In the genomic region with DNA sequence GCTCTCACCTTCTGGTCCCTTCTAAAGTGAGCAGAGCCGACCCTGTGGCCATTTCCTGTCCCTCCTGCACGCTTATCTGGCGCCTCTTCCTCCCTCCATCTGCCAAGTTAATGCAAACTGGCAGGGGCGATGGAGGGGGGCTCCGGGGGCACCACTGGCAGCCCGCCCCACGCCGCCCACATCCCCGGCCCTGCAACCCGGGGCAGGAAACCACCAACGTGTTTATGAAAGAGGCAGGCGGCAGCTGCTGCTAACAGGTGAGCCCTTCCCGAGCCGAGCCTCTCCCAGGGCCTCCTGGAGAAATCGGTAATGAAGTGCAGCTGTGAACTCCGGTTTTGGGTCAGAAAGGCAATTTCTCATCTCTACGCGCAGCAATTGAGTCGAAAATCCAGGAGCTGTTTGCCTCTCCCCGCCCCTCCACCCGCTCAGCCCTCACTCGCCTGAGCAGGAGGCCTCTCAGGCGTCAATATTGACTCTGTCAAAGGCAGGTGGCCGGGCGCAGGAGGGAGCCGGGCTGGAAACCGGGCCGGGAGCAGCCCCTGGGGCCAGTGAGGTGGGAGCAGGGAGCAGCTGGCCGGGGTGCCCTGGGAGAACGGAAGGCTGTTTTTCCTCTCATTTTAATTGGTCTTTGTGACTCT, we compare ENCODE assay signal across 8 cellular contexts.
A peak's percentile ranks its signal among the peaks of the same experiment; 100 is the strongest.
DNase-seq lines count a peak whose midpoint lies in the region; ATAC-seq and TF ChIP-seq lines count a peak whose summit lies in the region.

No MANE protein-coding gene starts in this region.

- peak overlapping the region; percentile 58 for H3K27ac Mint-ChIP-seq in activated CD8-positive, alpha-beta T cell treated with anti-CD3 and anti-CD28 coated beads, Interleukin-2, amount 10 ng/mL, durations not matched to agents 7 days and 5 days
- no peak overlapping the region for H3K27ac Mint-ChIP-seq in osteocyte (ENCODE audit: unreplicated experiment)

- no peak for TF ChIP-seq CTCF in osteocyte (IDR thresholded peaks at IDR 0.05)

- CTCF ChIA-PET in activated CD8-positive, alpha-beta T cell treated with anti-CD3 and anti-CD28 coated beads, Interleukin-2, amount 10 ng/mL, durations not matched to agents 7 days and 5 days (lab: Charles Lee), result interaction anchor here (0.8 to 3.8 kb wide), 5 partner anchors 18 to 196 kb away, joined by 3 to 20 read pairs (median 11); no protein-coding TSS in a partner anchor

- no peaks in the 10 kb centered on the region for H3K36me3 Mint-ChIP-seq in activated CD8-positive, alpha-beta T cell treated with anti-CD3 and anti-CD28 coated beads, Interleukin-2, amount 10 ng/mL, durations not matched to agents 7 days and 5 days (ENCODE audit: low read depth)
- no peaks in the 10 kb centered on the region for H3K36me3 Mint-ChIP-seq in osteocyte (ENCODE audit: unreplicated experiment)

- peaks cover 40% of the 10 kb centered on the region for H3K4me1 Mint-ChIP-seq in activated CD8-positive, alpha-beta T cell treated with anti-CD3 and anti-CD28 coated beads, Interleukin-2, amount 10 ng/mL, durations not matched to agents 7 days and 5 days (ENCODE audit: low read depth)
- H3K4me1 Mint-ChIP-seq in osteocyte (ENCODE audit: unreplicated experiment), result peaks cover 8% of the 10 kb centered on the region

- no peaks in the 10 kb centered on the region for H3K9me3 Mint-ChIP-seq in activated CD8-positive, alpha-beta T cell treated with anti-CD3 and anti-CD28 coated beads, Interleukin-2, amount 10 ng/mL, durations not matched to agents 7 days and 5 days (ENCODE audit: insufficient read depth)
- no peaks in the 10 kb centered on the region for H3K9me3 Mint-ChIP-seq in osteocyte (ENCODE audit: unreplicated experiment)

- POLR2A ChIA-PET in activated CD8-positive, alpha-beta T cell treated with anti-CD3 and anti-CD28 coated beads, Interleukin-2, amount 10 ng/mL, durations not matched to agents 7 days and 5 days (lab: Charles Lee), result no interaction called here

- peak overlapping the region; percentile 10 for H3K4me3 Mint-ChIP-seq in activated CD8-positive, alpha-beta T cell treated with anti-CD3 and anti-CD28 coated beads, Interleukin-2, amount 10 ng/mL, durations not matched to agents 7 days and 5 days
- H3K4me3 Mint-ChIP-seq in osteocyte (ENCODE audit: unreplicated experiment), result no peak overlapping the region

- H3K27me3 Mint-ChIP-seq in activated CD8-positive, alpha-beta T cell treated with anti-CD3 and anti-CD28 coated beads, Interleukin-2, amount 10 ng/mL, durations not matched to agents 7 days and 5 days (ENCODE audit: low read depth), result no peaks in the 10 kb centered on the region
- no peaks in the 10 kb centered on the region for H3K27me3 Mint-ChIP-seq in osteocyte (ENCODE audit: unreplicated experiment)

- peak; percentile 67 for ATAC-seq in activated CD8-positive, alpha-beta T cell treated with anti-CD3 and anti-CD28 coated beads, Interleukin-2, amount 10 ng/mL, durations not matched to agents 7 days and 5 days
- ATAC-seq in HG03521 (IDR thresholded peaks at IDR 0.05; ENCODE audit: unreplicated experiment), result no peak

- DNase-seq in DMS153 treated with DMSO at 0.1 percent for 48 hours (lab: John Stamatoyannopoulos, UW; ENCODE audit: unreplicated experiment), result peak; percentile 95
- peak; percentile 51 to 82 for DNase-seq in NCI-H187 (lab: John Stamatoyannopoulos, UW)
- DNase-seq in activated CD8-positive, alpha-beta T cell treated with anti-CD3 and anti-CD28 coated beads, Interleukin-2, amount 10 ng/mL, durations not matched to agents 7 days and 5 days, result peak; percentile 65
- peak; percentile 56 for DNase-seq in myocyte (ENCODE audit: low read depth)
- no peak for DNase-seq in LoVo (ENCODE audit: low spot score)
- no peak for DNase-seq in OCI-M1 (lab: John Stamatoyannopoulos, UW)
- no peak for DNase-seq in osteocyte (ENCODE audit: extremely low spot score, unreplicated experiment)

Comparison
In these comparisons a context has a peak if more than half of its experiments do, and no peak if none do; other contexts are left out.
1. DNase-seq: peak in DMS153 treated with DMSO at 0.1 percent for 48 hours (single experiment), NCI-H187 (2 of 2), activated CD8-positive, alpha-beta T cell treated with anti-CD3 and anti-CD28 coated beads, Interleukin-2, amount 10 ng/mL, durations not matched to agents 7 days and 5 days (single experiment) and myocyte (single experiment); none in LoVo (single experiment), OCI-M1 (single experiment) and osteocyte (single experiment).